In the genomic region with DNA sequence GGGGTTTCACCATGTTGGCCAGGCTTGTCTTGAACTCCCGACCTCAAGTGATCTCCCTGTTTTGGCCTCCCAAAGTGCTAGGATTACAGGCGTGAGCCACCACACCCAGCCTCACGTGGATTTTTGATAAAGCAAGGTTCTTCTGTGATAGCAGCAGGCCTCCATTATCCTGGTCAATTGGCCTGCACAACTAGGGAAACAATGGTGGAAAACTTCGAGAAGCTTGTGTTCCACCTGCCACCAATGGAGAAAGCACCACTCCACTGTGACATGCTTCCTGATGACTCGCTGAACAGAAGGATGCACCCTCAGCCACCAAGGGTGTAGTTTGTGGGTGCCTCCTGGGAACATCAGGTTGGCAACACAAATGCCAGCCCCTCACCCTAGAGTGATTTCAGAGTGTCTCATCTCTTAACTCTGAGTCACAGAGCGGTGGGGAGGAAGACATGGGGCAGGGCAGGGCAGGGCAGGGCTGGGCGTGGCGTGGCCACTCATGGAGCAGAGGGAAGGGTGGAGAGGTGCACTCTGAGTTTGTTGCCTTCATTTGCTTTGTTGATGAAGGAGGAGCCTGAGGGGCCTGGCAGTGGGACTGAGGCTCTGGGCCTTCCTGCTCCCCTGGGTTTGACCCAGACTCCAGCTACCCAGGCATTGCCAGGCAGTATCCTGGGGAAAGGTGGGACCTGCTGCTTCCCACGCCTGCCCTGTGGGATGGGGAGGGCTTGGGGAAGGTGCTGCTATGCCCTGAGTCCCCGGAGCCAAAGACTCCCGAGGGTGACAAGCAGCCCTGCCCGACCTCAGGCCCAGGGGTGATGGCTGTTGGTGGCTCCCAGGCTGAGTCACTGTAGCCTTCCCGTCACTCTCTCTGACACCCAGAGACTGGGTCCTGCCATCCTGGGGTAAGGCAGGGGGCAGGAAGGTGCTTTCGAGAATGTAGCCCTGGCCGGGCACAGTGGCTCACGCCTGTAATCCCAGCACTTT, we compare ENCODE assay signal across 1 cellular context.
A peak's percentile ranks its signal among the peaks of the same experiment; 100 is the strongest.
TF ChIP-seq lines count a peak whose summit lies in the region.

No MANE protein-coding gene starts in this region.

TF ChIP-seq in A549, 52 proteins besides CTCF, POLR2A, EP300 and RAD21 (continued from another document):
- TF ChIP-seq, protein P1, sequence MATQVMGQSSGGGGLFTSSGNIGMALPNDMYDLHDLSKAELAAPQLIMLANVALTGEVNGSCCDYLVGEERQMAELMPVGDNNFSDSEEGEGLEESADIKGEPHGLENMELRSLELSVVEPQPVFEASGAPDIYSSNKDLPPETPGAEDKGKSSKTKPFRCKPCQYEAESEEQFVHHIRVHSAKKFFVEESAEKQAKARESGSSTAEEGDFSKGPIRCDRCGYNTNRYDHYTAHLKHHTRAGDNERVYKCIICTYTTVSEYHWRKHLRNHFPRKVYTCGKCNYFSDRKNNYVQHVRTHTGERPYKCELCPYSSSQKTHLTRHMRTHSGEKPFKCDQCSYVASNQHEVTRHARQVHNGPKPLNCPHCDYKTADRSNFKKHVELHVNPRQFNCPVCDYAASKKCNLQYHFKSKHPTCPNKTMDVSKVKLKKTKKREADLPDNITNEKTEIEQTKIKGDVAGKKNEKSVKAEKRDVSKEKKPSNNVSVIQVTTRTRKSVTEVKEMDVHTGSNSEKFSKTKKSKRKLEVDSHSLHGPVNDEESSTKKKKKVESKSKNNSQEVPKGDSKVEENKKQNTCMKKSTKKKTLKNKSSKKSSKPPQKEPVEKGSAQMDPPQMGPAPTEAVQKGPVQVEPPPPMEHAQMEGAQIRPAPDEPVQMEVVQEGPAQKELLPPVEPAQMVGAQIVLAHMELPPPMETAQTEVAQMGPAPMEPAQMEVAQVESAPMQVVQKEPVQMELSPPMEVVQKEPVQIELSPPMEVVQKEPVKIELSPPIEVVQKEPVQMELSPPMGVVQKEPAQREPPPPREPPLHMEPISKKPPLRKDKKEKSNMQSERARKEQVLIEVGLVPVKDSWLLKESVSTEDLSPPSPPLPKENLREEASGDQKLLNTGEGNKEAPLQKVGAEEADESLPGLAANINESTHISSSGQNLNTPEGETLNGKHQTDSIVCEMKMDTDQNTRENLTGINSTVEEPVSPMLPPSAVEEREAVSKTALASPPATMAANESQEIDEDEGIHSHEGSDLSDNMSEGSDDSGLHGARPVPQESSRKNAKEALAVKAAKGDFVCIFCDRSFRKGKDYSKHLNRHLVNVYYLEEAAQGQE (IDR thresholded peaks at IDR 0.05) = no peak
- TF ChIP-seq CHD4 (IDR thresholded peaks at IDR 0.05; ENCODE audit: borderline replicate concordance) = no peak
- TF ChIP-seq SREBF2 (IDR thresholded peaks at IDR 0.05) = no peak
- no peak for TF ChIP-seq JUN (IDR thresholded peaks at IDR 0.05)
- TF ChIP-seq KDM1A (IDR thresholded peaks at IDR 0.05; ENCODE audit: low read depth) = no peak
- TF ChIP-seq NFE2L2 (conservative IDR thresholded peaks at IDR 0.05; ENCODE audit: low read length) = no peak
- no peak for TF ChIP-seq NPAS2 (CRISPR knock-in tag; IDR thresholded peaks at IDR 0.05; ENCODE audit: borderline replicate concordance)
- peak; percentile 47; the same call in 1 of the 2 replicates for TF ChIP-seq EHF (CRISPR knock-in tag; IDR thresholded peaks at IDR 0.05)
- TF ChIP-seq TFCP2L1 (CRISPR knock-in tag; IDR thresholded peaks at IDR 0.05) = no peak
- TF ChIP-seq SMC3 (IDR thresholded peaks at IDR 0.05) = no peak
- TF ChIP-seq MAFK (IDR thresholded peaks at IDR 0.05; ENCODE audit: partially characterized antibody) = no peak
- no peak for TF ChIP-seq MYC (IDR thresholded peaks at IDR 0.05; ENCODE audit: borderline replicate concordance, low read length)
- no peak for TF ChIP-seq MAZ (IDR thresholded peaks at IDR 0.05; ENCODE audit: borderline replicate concordance, low read depth, low read length)
- TF ChIP-seq JUNB (IDR thresholded peaks at IDR 0.05) = peak; percentile 46; the same call in 1 of the 2 replicates
- TF ChIP-seq, protein P2, sequence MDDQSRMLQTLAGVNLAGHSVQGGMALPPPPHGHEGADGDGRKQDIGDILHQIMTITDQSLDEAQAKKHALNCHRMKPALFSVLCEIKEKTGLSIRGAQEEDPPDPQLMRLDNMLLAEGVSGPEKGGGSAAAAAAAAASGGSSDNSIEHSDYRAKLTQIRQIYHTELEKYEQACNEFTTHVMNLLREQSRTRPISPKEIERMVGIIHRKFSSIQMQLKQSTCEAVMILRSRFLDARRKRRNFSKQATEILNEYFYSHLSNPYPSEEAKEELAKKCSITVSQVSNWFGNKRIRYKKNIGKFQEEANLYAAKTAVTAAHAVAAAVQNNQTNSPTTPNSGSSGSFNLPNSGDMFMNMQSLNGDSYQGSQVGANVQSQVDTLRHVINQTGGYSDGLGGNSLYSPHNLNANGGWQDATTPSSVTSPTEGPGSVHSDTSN (IDR thresholded peaks at IDR 0.05) = no peak
- TF ChIP-seq, protein P3, sequence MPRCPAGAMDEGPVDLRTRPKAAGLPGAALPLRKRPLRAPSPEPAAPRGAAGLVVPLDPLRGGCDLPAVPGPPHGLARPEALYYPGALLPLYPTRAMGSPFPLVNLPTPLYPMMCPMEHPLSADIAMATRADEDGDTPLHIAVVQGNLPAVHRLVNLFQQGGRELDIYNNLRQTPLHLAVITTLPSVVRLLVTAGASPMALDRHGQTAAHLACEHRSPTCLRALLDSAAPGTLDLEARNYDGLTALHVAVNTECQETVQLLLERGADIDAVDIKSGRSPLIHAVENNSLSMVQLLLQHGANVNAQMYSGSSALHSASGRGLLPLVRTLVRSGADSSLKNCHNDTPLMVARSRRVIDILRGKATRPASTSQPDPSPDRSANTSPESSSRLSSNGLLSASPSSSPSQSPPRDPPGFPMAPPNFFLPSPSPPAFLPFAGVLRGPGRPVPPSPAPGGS (IDR thresholded peaks at IDR 0.05) = no peak
- no peak for TF ChIP-seq HEYL (CRISPR knock-in tag; IDR thresholded peaks at IDR 0.05)
- TF ChIP-seq EHMT2 (IDR thresholded peaks at IDR 0.05; ENCODE audit: low read depth) = no peak
- no peak for TF ChIP-seq ZFP36 (IDR thresholded peaks at IDR 0.05; ENCODE audit: borderline replicate concordance, partially characterized antibody)
- TF ChIP-seq, protein P4, sequence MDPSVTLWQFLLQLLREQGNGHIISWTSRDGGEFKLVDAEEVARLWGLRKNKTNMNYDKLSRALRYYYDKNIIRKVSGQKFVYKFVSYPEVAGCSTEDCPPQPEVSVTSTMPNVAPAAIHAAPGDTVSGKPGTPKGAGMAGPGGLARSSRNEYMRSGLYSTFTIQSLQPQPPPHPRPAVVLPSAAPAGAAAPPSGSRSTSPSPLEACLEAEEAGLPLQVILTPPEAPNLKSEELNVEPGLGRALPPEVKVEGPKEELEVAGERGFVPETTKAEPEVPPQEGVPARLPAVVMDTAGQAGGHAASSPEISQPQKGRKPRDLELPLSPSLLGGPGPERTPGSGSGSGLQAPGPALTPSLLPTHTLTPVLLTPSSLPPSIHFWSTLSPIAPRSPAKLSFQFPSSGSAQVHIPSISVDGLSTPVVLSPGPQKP (IDR thresholded peaks at IDR 0.05; ENCODE audit: low read depth, low read length) = no peak
- TF ChIP-seq, protein P5, sequence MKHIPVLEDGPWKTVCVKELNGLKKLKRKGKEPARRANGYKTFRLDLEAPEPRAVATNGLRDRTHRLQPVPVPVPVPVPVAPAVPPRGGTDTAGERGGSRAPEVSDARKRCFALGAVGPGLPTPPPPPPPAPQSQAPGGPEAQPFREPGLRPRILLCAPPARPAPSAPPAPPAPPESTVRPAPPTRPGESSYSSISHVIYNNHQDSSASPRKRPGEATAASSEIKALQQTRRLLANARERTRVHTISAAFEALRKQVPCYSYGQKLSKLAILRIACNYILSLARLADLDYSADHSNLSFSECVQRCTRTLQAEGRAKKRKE (CRISPR knock-in tag; IDR thresholded peaks at IDR 0.05; ENCODE audit: low read depth) = 0 out of 2 replicates have a peak, but pooled peaks have one; percentile 24
